ENCODE assay signal across 1 cellular context in the genomic region with DNA sequence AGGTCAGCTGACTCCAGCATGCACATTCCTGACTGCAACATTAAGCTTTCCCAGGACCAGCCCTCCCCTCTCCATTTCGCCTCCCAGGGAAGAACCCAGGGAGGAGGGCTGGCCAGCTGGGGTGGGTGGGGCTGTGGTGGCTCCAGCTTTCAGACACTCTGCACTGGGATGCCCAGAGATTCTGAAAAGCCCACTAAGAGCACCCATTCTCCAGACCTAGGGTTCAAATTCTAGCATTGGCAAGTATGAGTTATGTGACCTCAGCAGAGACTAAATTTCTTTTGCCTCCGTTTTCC.
TF ChIP-seq lines count a peak whose summit lies in the region.

No MANE protein-coding gene starts in this region.

TF ChIP-seq in GM23338, 12 proteins besides CTCF, POLR2A, EP300 and RAD21:
- no peak for TF ChIP-seq ZNF114 (CRISPR knock-in tag; IDR thresholded peaks at IDR 0.05)
- no peak for TF ChIP-seq EZH2 (IDR thresholded peaks at IDR 0.05; ENCODE audit: low read depth, unreplicated experiment)
- TF ChIP-seq ZNF331 (CRISPR knock-in tag; IDR thresholded peaks at IDR 0.05; ENCODE audit: low read depth), result no peak
TF ChIP-seq in GM23338: peak in this region for 0.
